Comparison of ENCODE assay signal across 8 cellular contexts in genomic region chr22:38755911-38756532, GRCh38. TPM values are rescaled to one million over a fixed set of nuclear protein-coding genes. Genes with fewer than 3 reads are reported as not detected.
DNase-seq lines count a peak whose midpoint lies in the region; ATAC-seq and TF ChIP-seq lines count a peak whose summit lies in the region.

A gene with protein sequence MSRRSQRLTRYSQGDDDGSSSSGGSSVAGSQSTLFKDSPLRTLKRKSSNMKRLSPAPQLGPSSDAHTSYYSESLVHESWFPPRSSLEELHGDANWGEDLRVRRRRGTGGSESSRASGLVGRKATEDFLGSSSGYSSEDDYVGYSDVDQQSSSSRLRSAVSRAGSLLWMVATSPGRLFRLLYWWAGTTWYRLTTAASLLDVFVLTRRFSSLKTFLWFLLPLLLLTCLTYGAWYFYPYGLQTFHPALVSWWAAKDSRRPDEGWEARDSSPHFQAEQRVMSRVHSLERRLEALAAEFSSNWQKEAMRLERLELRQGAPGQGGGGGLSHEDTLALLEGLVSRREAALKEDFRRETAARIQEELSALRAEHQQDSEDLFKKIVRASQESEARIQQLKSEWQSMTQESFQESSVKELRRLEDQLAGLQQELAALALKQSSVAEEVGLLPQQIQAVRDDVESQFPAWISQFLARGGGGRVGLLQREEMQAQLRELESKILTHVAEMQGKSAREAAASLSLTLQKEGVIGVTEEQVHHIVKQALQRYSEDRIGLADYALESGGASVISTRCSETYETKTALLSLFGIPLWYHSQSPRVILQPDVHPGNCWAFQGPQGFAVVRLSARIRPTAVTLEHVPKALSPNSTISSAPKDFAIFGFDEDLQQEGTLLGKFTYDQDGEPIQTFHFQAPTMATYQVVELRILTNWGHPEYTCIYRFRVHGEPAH (minus strand): TSS chr22:38755998. CDS start chr22:38752628, 3,370 bp downstream.

- H3K9me3 Mint-ChIP-seq in activated naive CD4-positive, alpha-beta T cell treated with anti-CD3 and anti-CD28 coated beads, Interleukin-2, amount 50 U/mL, for 24 hours: no peaks in the 10 kb centered on the region

- TF ChIP-seq EP300 in Ishikawa (IDR thresholded peaks at IDR 0.05; ENCODE audit: borderline replicate concordance) (no peak), suprapubic skin (IDR thresholded peaks at IDR 0.05) (no peak)

- H3K27ac ChIP-seq in suprapubic skin: peak within 1 kb of the TSS; percentile 99

- H3K4me1 Mint-ChIP-seq in activated naive CD4-positive, alpha-beta T cell treated with anti-CD3 and anti-CD28 coated beads, Interleukin-2, amount 50 U/mL, for 24 hours: peaks cover 75% of the 10 kb centered on the region

- no peak for TF ChIP-seq RAD21 in Ishikawa (IDR thresholded peaks at IDR 0.05; ENCODE audit: low read depth)

- peaks cover 17% of the 10 kb centered on the region for H3K36me3 ChIP-seq in suprapubic skin

- peak within 1 kb of the TSS; percentile 91 for H3K27ac Mint-ChIP-seq in activated naive CD4-positive, alpha-beta T cell treated with anti-CD3 and anti-CD28 coated beads, Interleukin-2, amount 50 U/mL, for 24 hours

- TF ChIP-seq CTCF in omental fat pad (IDR thresholded peaks at IDR 0.05) (no peak), suprapubic skin (IDR thresholded peaks at IDR 0.05) (no peak)

- WGBS in suprapubic skin: 0% methylated on average over 37 of the region's 68 CpGs

- H3K4me1 ChIP-seq in suprapubic skin: peaks cover 53% of the 10 kb centered on the region

- DNase-seq in DMS53 (lab: John Stamatoyannopoulos, UW) (peak; percentile 88), SKM-1 (lab: John Stamatoyannopoulos, UW; ENCODE audit: unreplicated experiment) (peak; percentile 52), glomerular endothelial cell (ENCODE audit: extremely low read depth, low read depth, low spot score) (no peak), omental fat pad (ENCODE audit: low spot score) (peak; percentile 83), suprapubic skin (ENCODE audit: low spot score in 2 of 2) (peak; percentile 97)

- H3K9me3 ChIP-seq in suprapubic skin: no peaks in the 10 kb centered on the region

- peak within 1 kb of the TSS; percentile 78 for H3K4me3 ChIP-seq in suprapubic skin

- peaks cover 2% of the 10 kb centered on the region for H3K36me3 Mint-ChIP-seq in activated naive CD4-positive, alpha-beta T cell treated with anti-CD3 and anti-CD28 coated beads, Interleukin-2, amount 50 U/mL, for 24 hours

- no peaks in the 10 kb centered on the region for H3K27me3 ChIP-seq in suprapubic skin

- ATAC-seq in GM21447 (IDR thresholded peaks at IDR 0.05; ENCODE audit: unreplicated experiment): peak; percentile 54
- ATAC-seq in omental fat pad (ENCODE audit: low FRiP score): peak; percentile 87

- TF ChIP-seq POLR2A in suprapubic skin (IDR thresholded peaks at IDR 0.05): peak in 1 of 2 donors; percentile 6

- H3K4me3 Mint-ChIP-seq in activated naive CD4-positive, alpha-beta T cell treated with anti-CD3 and anti-CD28 coated beads, Interleukin-2, amount 50 U/mL, for 24 hours: peak within 1 kb of the TSS; percentile 95

- no peaks in the 10 kb centered on the region for H3K27me3 Mint-ChIP-seq in activated naive CD4-positive, alpha-beta T cell treated with anti-CD3 and anti-CD28 coated beads, Interleukin-2, amount 50 U/mL, for 24 hours

TF ChIP-seq in Ishikawa, 13 proteins besides CTCF, POLR2A, EP300 and RAD21:
- TF ChIP-seq TAF1 (IDR thresholded peaks at IDR 0.05; ENCODE audit: low read depth) (peak; percentile 62; the same call in 1 of the 2 replicates), TCF12 (IDR thresholded peaks at IDR 0.05; ENCODE audit: low read depth) (peak; percentile 29; the same call in 1 of the 2 replicates), MAX (IDR thresholded peaks at IDR 0.05) (0 out of 2 replicates have a peak, but pooled peaks have one; percentile 10), YY1 (IDR thresholded peaks at IDR 0.05; ENCODE audit: low read depth) (no peak), TEAD4 (IDR thresholded peaks at IDR 0.05) (no peak), CREB1 (IDR thresholded peaks at IDR 0.05; ENCODE audit: low read depth) (no peak; the same call in 1 of the 2 replicates), FOXM1 (IDR thresholded peaks at IDR 0.05; ENCODE audit: borderline replicate concordance, low read depth) (peak; percentile 95), CEBPB (IDR thresholded peaks at IDR 0.05) (peak; percentile 10; the same call in 1 of the 2 replicates), EGR1 (IDR thresholded peaks at IDR 0.05) (peak; percentile 86), REST (IDR thresholded peaks at IDR 0.05; ENCODE audit: low read depth) (no peak)
- TF ChIP-seq, protein P1, sequence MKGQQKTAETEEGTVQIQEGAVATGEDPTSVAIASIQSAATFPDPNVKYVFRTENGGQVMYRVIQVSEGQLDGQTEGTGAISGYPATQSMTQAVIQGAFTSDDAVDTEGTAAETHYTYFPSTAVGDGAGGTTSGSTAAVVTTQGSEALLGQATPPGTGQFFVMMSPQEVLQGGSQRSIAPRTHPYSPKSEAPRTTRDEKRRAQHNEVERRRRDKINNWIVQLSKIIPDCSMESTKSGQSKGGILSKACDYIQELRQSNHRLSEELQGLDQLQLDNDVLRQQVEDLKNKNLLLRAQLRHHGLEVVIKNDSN (IDR thresholded peaks at IDR 0.05): no peak

RNA-seq across cellular contexts. Expression of the gene that starts here (rescaled TPM):
- total RNA-seq in glomerular endothelial cell (79.8 and 153 TPM in 2 replicates), omental fat pad (100 to 1,000 TPM; 302 to 509 (median 347) TPM), suprapubic skin (100 to 1,000 TPM; 186 to 262 (median 232) TPM)
